In genomic region chr17:62919388-62919787, GRCh38 we compare ENCODE assay signal across 22 cellular contexts. TPM values are rescaled to one million over a fixed set of nuclear protein-coding genes. Genes with fewer than 3 reads are reported as not detected.
DNase-seq lines count a peak whose midpoint lies in the region; ATAC-seq and TF ChIP-seq lines count a peak whose summit lies in the region.
"Had no signal": no experiment of that assay in that cellular context is flagged by ENCODE, and none has a peak within 500 bp of the region (broad histone marks: within the 10 kb centered on the region; RNA-seq: fewer than 3 reads in every experiment).

No MANE protein-coding gene starts in this region.

- peaks cover 2 to 4% (median 3%) of the 10 kb centered on the region in 3 donors for H3K27me3 Mint-ChIP-seq in immature natural killer cell (ENCODE audit: low read depth in 3 of 3)

- H3K9me3 Mint-ChIP-seq in immature natural killer cell = no peaks in the 10 kb centered on the region
- H3K9me3 Mint-ChIP-seq: activated CD4-positive, alpha-beta memory T cell treated with anti-CD3 and anti-CD28 coated beads for 36 hours; activated naive CD4-positive, alpha-beta T cell treated with anti-CD3 and anti-CD28 coated beads, Interleukin-2, amount 50 U/mL, for 24 hours; activated T-cell treated with anti-CD3 and anti-CD28 coated beads, Interleukin-2, amount 50 U/mL, for 4 hours had no signal

- TF ChIP-seq POLR2A in NB4 (IDR thresholded peaks at IDR 0.05; ENCODE audit: extremely low read depth, insufficient read length) = no peak

- DNase-seq in EH (ENCODE audit: low read depth) = peak; percentile 28
- peak; percentile 20 for DNase-seq in NB4 (ENCODE audit: low read depth)
- DNase-seq in cardiac fibroblast (ENCODE audit: low read depth in 2 of 2) = peak; percentile 26 to 65
- peak; percentile 4 to 31 for DNase-seq in lung microvascular endothelial cell (ENCODE audit: low read depth in 2 of 2)
- no peak for DNase-seq in NCI-H1105 treated with DMSO at 0.1 percent for 48 hours (lab: John Stamatoyannopoulos, UW)
- no peak for DNase-seq in stimulated activated CD4-positive, alpha-beta T cell treated with anti-CD3 and anti-CD28 coated beads, Interleukin-12 subunit alpha, Interleukin-12 subunit beta, amount 100 ng/mL, for 4 hours
- DNase-seq in immature natural killer cell = no peak
- DNase-seq: activated CD4-positive, alpha-beta memory T cell treated with anti-CD3 and anti-CD28 coated beads for 36 hours; activated T-cell treated with anti-CD3 and anti-CD28 coated beads, Interleukin-2, amount 50 U/mL, for 4 hours; COR-L47; effector CD4-positive, alpha-beta T cell; GM23248; NCI-H1694 treated with DMSO at 0.1 percent for 48 hours; NCI-H345; NK-92 treated with Interleukin-12 subunit alpha and Interleukin-12 subunit beta, amount 100 ng/mL, for 24 hours; occipital lobe; SW 1271; testis; WERI-Rb-1 had no signal

- no peak for ATAC-seq in HG03045 (IDR thresholded peaks at IDR 0.05; ENCODE audit: unreplicated experiment)
- ATAC-seq: activated T-cell treated with anti-CD3 and anti-CD28 coated beads, Interleukin-2, amount 50 U/mL, for 4 hours; left lobe of liver had no signal

- H3K4me3 Mint-ChIP-seq in immature natural killer cell = no peak overlapping the region
- H3K4me3 Mint-ChIP-seq: activated CD4-positive, alpha-beta memory T cell treated with anti-CD3 and anti-CD28 coated beads for 36 hours; activated naive CD4-positive, alpha-beta T cell treated with anti-CD3 and anti-CD28 coated beads, Interleukin-2, amount 50 U/mL, for 24 hours; activated T-cell treated with anti-CD3 and anti-CD28 coated beads, Interleukin-2, amount 50 U/mL, for 4 hours had no signal

- no peaks in the 10 kb centered on the region for H3K36me3 Mint-ChIP-seq in immature natural killer cell
- H3K36me3 Mint-ChIP-seq: activated CD4-positive, alpha-beta memory T cell treated with anti-CD3 and anti-CD28 coated beads for 36 hours; activated naive CD4-positive, alpha-beta T cell treated with anti-CD3 and anti-CD28 coated beads, Interleukin-2, amount 50 U/mL, for 24 hours had no signal

- no peak overlapping the region for H3K4me3 ChIP-seq in NB4 (ENCODE audit: low read depth, low read length)
- H3K4me3 ChIP-seq in cardiac fibroblast (replicated peaks in 1 of 2; ENCODE audit: low read depth in 2 of 2, low read length in 2 of 2) = no peak overlapping the region
- H3K4me3 ChIP-seq: GM23248, testis had no signal

- no peak overlapping the region for H3K27ac Mint-ChIP-seq in immature natural killer cell
- H3K27ac Mint-ChIP-seq: activated CD4-positive, alpha-beta memory T cell treated with anti-CD3 and anti-CD28 coated beads for 36 hours; activated naive CD4-positive, alpha-beta T cell treated with anti-CD3 and anti-CD28 coated beads, Interleukin-2, amount 50 U/mL, for 24 hours had no signal

- TF ChIP-seq CTCF in NB4 (IDR thresholded peaks at IDR 0.05; ENCODE audit: low read depth, low read length) (no peak), cardiac fibroblast (IDR thresholded peaks at IDR 0.05; ENCODE audit: low read depth, low read length) (no peak)

- no peaks in the 10 kb centered on the region for H3K4me1 Mint-ChIP-seq in immature natural killer cell
- H3K4me1 Mint-ChIP-seq: activated naive CD4-positive, alpha-beta T cell treated with anti-CD3 and anti-CD28 coated beads, Interleukin-2, amount 50 U/mL, for 24 hours had no signal

RNA-seq across cellular contexts. Expression of gene TANC2, which starts 46.6 kb away (rescaled TPM):
- 33.3 and 64.1 TPM in 2 replicates for total RNA-seq in lung microvascular endothelial cell
- 1 to 10 TPM; 2.6 to 6.2 (median 4.4) TPM for polyA plus RNA-seq in immature natural killer cell

Comparison
In these comparisons a context has a peak if more than half of its experiments do, and no peak if none do; other contexts are left out.
1. DNase-seq: peak in EH (single experiment), NB4 (single experiment), cardiac fibroblast (2 of 2) and lung microvascular endothelial cell (2 of 2); none in NCI-H1105 treated with DMSO at 0.1 percent for 48 hours (single experiment), stimulated activated CD4-positive, alpha-beta T cell treated with anti-CD3 and anti-CD28 coated beads, Interleukin-12 subunit alpha, Interleukin-12 subunit beta, amount 100 ng/mL, for 4 hours (single experiment) and immature natural killer cell (0 of 3).